8 cellular contexts compared by ENCODE assay signal in the genomic region with DNA sequence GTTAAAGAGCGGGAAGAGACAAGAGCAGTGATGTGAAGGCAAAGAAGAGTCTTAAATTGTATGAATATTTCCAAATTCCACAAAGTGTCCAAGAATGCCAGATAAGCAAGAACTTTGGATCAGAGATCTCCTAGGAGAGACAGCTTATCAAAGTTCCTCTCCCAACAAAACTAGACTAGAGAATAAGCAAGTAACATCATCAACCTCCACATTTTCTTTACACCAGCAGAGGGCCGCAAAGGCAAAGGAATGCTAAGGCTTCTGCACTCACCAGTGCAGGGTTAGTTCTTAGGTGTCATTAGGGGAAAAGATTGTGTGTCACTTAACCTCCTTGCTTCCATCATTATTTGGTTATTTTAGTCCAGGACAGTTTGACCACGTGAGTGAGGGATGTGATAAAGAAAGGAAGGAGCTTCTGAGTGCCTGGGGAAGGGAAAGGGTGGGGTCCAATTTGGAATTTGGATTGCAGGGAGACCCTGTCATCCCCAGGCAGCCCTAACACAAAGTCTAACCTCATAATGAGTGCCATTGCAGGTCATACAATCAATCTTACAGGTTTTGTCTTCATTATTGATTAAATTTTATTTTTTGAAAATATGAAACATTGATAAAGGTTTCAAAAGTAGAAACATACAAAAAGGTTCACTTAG. TPM values are rescaled to one million over a fixed set of nuclear protein-coding genes. Genes with fewer than 3 reads are reported as not detected.
DNase-seq lines count a peak whose midpoint lies in the region; ATAC-seq and TF ChIP-seq lines count a peak whose summit lies in the region.

No MANE protein-coding gene starts in this region.

- H3K79me2 ChIP-seq in OCI-LY3 (ENCODE audit: low read length), result no peaks in the 10 kb centered on the region

- H3K27me3 Mint-ChIP-seq in CD8-positive, alpha-beta T cell (ENCODE audit: low read depth), result no peaks in the 10 kb centered on the region
- no peaks in the 10 kb centered on the region for H3K27me3 Mint-ChIP-seq in nephron (ENCODE audit: low read depth)

- ATAC-seq in CD8-positive, alpha-beta T cell, result peak; percentile 98
- ATAC-seq in GM19351 (IDR thresholded peaks at IDR 0.05; ENCODE audit: unreplicated experiment) (peak; percentile 85), HG03571 (IDR thresholded peaks at IDR 0.05; ENCODE audit: unreplicated experiment) (peak; percentile 74)

- no peak overlapping the region for H3K4me3 ChIP-seq in CD8-positive, alpha-beta T cell (ENCODE audit: low read depth, low read length)
- H3K4me3 ChIP-seq in OCI-LY3 (ENCODE audit: low read length), result no peak overlapping the region
- no peak overlapping the region for H3K4me3 ChIP-seq in esophagus squamous epithelium

- H3K4me1 ChIP-seq in CD8-positive, alpha-beta T cell (ENCODE audit: insufficient read depth, low read length), result no peaks in the 10 kb centered on the region
- H3K4me1 ChIP-seq in OCI-LY3 (ENCODE audit: low read length) (no peaks in the 10 kb centered on the region), esophagus squamous epithelium (no peaks in the 10 kb centered on the region)

- no peaks in the 10 kb centered on the region for H3K27me3 ChIP-seq in CD8-positive, alpha-beta T cell (ENCODE audit: insufficient read depth, low read length)
- H3K27me3 ChIP-seq in OCI-LY3 (ENCODE audit: low read depth, low read length), result no peaks in the 10 kb centered on the region
- H3K27me3 ChIP-seq in esophagus squamous epithelium, result no peaks in the 10 kb centered on the region

- no peaks in the 10 kb centered on the region for H4K20me1 ChIP-seq in OCI-LY3 (ENCODE audit: insufficient read depth, low read length)

- CTCF ChIA-PET in CD8-positive, alpha-beta T cell (lab: Charles Lee), result interaction anchor here (0.6 to 3.1 kb wide), 34 partner anchors 8 to 425 kb away, joined by 3 to 12 read pairs (median 4); no protein-coding TSS in a partner anchor

- peak; percentile 83 for TF ChIP-seq CTCF in CD8-positive, alpha-beta T cell (IDR thresholded peaks at IDR 0.05)
- TF ChIP-seq CTCF in OCI-LY3 (IDR thresholded peaks at IDR 0.05; ENCODE audit: low read depth, low read length), result peak; percentile 98
- peak; percentile 45 to 87 (median 76) for TF ChIP-seq CTCF in esophagus squamous epithelium (IDR thresholded peaks at IDR 0.05)
- TF ChIP-seq CTCF in nephron (IDR thresholded peaks at IDR 0.05; ENCODE audit: unreplicated experiment in 3 of 3), result peak; percentile 80 to 93 (median 93)

- H3K4me1 Mint-ChIP-seq in CD8-positive, alpha-beta T cell (ENCODE audit: low read depth), result no peaks in the 10 kb centered on the region
- peaks cover 6% of the 10 kb centered on the region for H3K4me1 Mint-ChIP-seq in nephron

- intact Hi-C loops in CD8-positive, alpha-beta T cell (cut with DNase I, micrococcal nuclease), result loop anchor here (1.0 to 5.0 kb wide), 6 partner anchors 79 to 562 kb away; no protein-coding TSS in a partner anchor
- intact Hi-C loops in esophagus squamous epithelium (cut with DNase I), result loop anchor here (5.0 kb wide), 1 partner anchor 157 kb away; no protein-coding TSS in a partner anchor

- peak; percentile 33 to 74 (median 64) for DNase-seq in CD8-positive, alpha-beta T cell
- DNase-seq in activated T-cell treated with anti-CD3 and anti-CD28 coated beads for 4 hours (peak; percentile 49), esophagus squamous epithelium (lab: John Stamatoyannopoulos, UW) (peak; percentile 3), substantia nigra (lab: John Stamatoyannopoulos, UW) (peak in 42 of 49 donors; percentile 2 to 80 (median 50))

- no peak for TF ChIP-seq POLR2A in esophagus squamous epithelium (IDR thresholded peaks at IDR 0.05)

- no peak overlapping the region for H3K4me2 ChIP-seq in OCI-LY3 (ENCODE audit: low read length)

- 32 to 35% methylated on average over 3 of the region's 3 CpGs for WGBS in esophagus squamous epithelium, 2 donors

- no peak overlapping the region for H3K27ac Mint-ChIP-seq in CD8-positive, alpha-beta T cell
- no peak overlapping the region for H3K27ac Mint-ChIP-seq in nephron

- no peak overlapping the region for H3K9ac ChIP-seq in OCI-LY3 (ENCODE audit: low read length)

- no peaks in the 10 kb centered on the region for H3K9me3 Mint-ChIP-seq in CD8-positive, alpha-beta T cell
- no peaks in the 10 kb centered on the region for H3K9me3 Mint-ChIP-seq in nephron

- H3K27ac ChIP-seq in CD8-positive, alpha-beta T cell (ENCODE audit: low read depth, low read length), result no peak overlapping the region
- H3K27ac ChIP-seq in OCI-LY3 (ENCODE audit: low read length) (no peak overlapping the region), esophagus squamous epithelium (no peak overlapping the region), substantia nigra (ENCODE audit: low read depth, low read length, poor library complexity, severe bottlenecking) (no peak overlapping the region)

- POLR2A ChIA-PET in CD8-positive, alpha-beta T cell (lab: Charles Lee), result interaction anchor here (1.0 kb wide), 1 partner anchor 147 kb away, joined by 3 read pairs; no protein-coding TSS in a partner anchor

- H3K36me3 ChIP-seq in CD8-positive, alpha-beta T cell (ENCODE audit: insufficient read depth, low read length), result no peaks in the 10 kb centered on the region
- H3K36me3 ChIP-seq in OCI-LY3 (replicated peaks; ENCODE audit: low read depth, low read length) (no peaks in the 10 kb centered on the region), esophagus squamous epithelium (no peaks in the 10 kb centered on the region)

- H3K9me3 ChIP-seq in CD8-positive, alpha-beta T cell (ENCODE audit: low read length), result no peaks in the 10 kb centered on the region
- H3K9me3 ChIP-seq in OCI-LY3 (ENCODE audit: insufficient read depth, low read length) (no peaks in the 10 kb centered on the region), esophagus squamous epithelium (no peaks in the 10 kb centered on the region)

- H2AFZ ChIP-seq in OCI-LY3 (ENCODE audit: low read depth, low read length), result no peak overlapping the region

- H3K4me3 Mint-ChIP-seq in CD8-positive, alpha-beta T cell, result no peak overlapping the region
- H3K4me3 Mint-ChIP-seq in nephron, result no peak overlapping the region

- H3K36me3 Mint-ChIP-seq in CD8-positive, alpha-beta T cell, result no peaks in the 10 kb centered on the region
- H3K36me3 Mint-ChIP-seq in nephron (ENCODE audit: low read depth), result no peaks in the 10 kb centered on the region

RNA-seq across cellular contexts. Expression of a gene that starts 7.5 kb away (rescaled TPM):
- 10 to 100 TPM; 34.7 to 35.0 TPM for total RNA-seq in CD8-positive, alpha-beta T cell
- 10 to 100 TPM; 36.6 to 70.9 (median 63.9) TPM for total RNA-seq in esophagus squamous epithelium

Comparison
In these comparisons a context has a peak if more than half of its experiments do, and no peak if none do; other contexts are left out.
1. DNase-seq: peak in every context shown above with its lines; median percentile 64 in CD8-positive, alpha-beta T cell; 50 in substantia nigra; 49 in activated T-cell treated with anti-CD3 and anti-CD28 coated beads for 4 hours; 3 in esophagus squamous epithelium.